15 cellular contexts compared by ENCODE assay signal in the genomic region with DNA sequence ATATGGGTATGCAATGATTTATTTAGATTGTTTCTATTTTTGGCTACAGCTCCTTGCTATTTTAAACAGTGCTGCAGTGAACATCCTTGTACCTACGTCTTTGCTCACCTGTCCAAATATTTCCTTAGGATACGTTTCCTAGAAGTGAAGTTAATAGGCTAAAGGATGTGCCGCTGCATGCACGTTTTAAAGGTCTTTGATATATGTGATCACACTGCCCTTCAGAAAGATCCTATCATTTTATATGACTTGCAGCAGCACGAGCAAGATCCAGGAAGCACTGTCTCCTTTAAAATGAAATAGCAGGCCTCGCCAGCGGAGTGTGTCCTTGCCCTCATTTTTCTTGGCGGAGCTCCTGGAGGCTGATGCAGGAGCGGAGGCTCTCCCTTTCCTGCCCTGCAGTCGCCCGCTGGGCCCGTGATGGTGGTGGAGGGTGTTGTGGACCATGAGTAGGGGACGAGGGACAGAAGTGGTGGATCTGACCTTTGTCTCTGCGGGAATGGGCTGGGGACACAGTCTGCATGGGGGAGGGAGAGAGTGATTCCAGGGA. TPM values are rescaled to one million over a fixed set of nuclear protein-coding genes. Genes with fewer than 3 reads are reported as not detected.
DNase-seq lines count a peak whose midpoint lies in the region; ATAC-seq, FAIRE-seq and TF ChIP-seq lines count a peak whose summit lies in the region.
"Had no signal": no experiment of that assay in that cellular context is flagged by ENCODE, and none has a peak within 500 bp of the region (broad histone marks: within the 10 kb centered on the region; RNA-seq: fewer than 3 reads in every experiment).

No MANE protein-coding gene starts in this region.

- no peak for DNase-seq in right lobe of liver
- no peak for DNase-seq in HepG2 (ENCODE audit: low spot score)
- no peak for DNase-seq in endothelial cell of umbilical vein (ENCODE audit: low read depth, low spot score)
- peak in 1 of 3 donors; percentile 30 for DNase-seq in mucosa of descending colon
- DNase-seq in activated CD8-positive, alpha-beta memory T cell treated with anti-CD3 and anti-CD28 coated beads, Interleukin-2, amount 50 U/mL, for 4 hours: no peak
- DNase-seq in stimulated activated CD4-positive, alpha-beta T cell treated with anti-CD3 and anti-CD28 coated beads, Interleukin-4, amount 100 ng/mL, for 1 hour: no peak
- no peak for DNase-seq in DMS 273 (lab: John Stamatoyannopoulos, UW; ENCODE audit: unreplicated experiment)
- DNase-seq: activated naive CD4-positive, alpha-beta T cell treated with anti-CD3 and anti-CD28 coated beads, Interleukin-2, amount 50 U/mL, for 16 hours; central memory CD4-positive, alpha-beta T cell; NCI-H187 treated with DMSO at 0.1 percent for 48 hours; NK-92 treated with Interleukin-12 subunit alpha and Interleukin-12 subunit beta, amount 100 ng/mL, for 24 hours; SK-N-SH had no signal

- WGBS in right lobe of liver (ENCODE audit: insufficient coverage, low coverage, low lambda C conversion rate, missing lambda C conversion rate): 46% methylated on average over 13 of the region's 14 CpGs
- 21% methylated on average over 14 of the region's 14 CpGs for WGBS in HepG2 (ENCODE audit: low lambda C conversion rate)

- CTCF ChIA-PET in HepG2 (lab: Yijun Ruan, JAX; ENCODE audit: low intra/inter-chr PET ratio, low total read pairs) (no interaction called here), endothelial cell of umbilical vein (lab: Charles Lee) (interaction anchor here (2.1 kb wide), 1 partner anchor 70 kb away, joined by 5 read pairs; no protein-coding TSS in a partner anchor)

- intact Hi-C loops in right lobe of liver (cut with DNase I) (no loop called here), HepG2 (cut with micrococcal nuclease; ENCODE audit: unreplicated experiment) (no loop called here), endothelial cell of umbilical vein (cut with micrococcal nuclease) (no loop called here), mucosa of descending colon (cut with DNase I, micrococcal nuclease) (no loop called here)

- TF ChIP-seq RAD21 in HepG2 (CRISPR knock-in tag; IDR thresholded peaks at IDR 0.05): no peak

- TF ChIP-seq CTCF in right lobe of liver (IDR thresholded peaks at IDR 0.05) (no peak), HepG2 (CRISPR knock-in tag; IDR thresholded peaks at IDR 0.05) (no peak), endothelial cell of umbilical vein (IDR thresholded peaks at IDR 0.05; ENCODE audit: extremely low read depth in 1 of 2, insufficient read depth in 1 of 2, low read depth in 1 of 2, low read length in 2 of 2) (no peak), mucosa of descending colon (IDR thresholded peaks at IDR 0.05) (no peak)

- no peaks in the 10 kb centered on the region for H3K27me3 ChIP-seq in right lobe of liver
- peaks cover 5 to 50% of the 10 kb centered on the region in 2 experiments; a peak in 4 of 5 replicates for H3K27me3 ChIP-seq in HepG2 (ENCODE audit: control insufficient read depth in 1 of 2, insufficient read depth in 2 of 2, low read length in 2 of 2)
- H3K27me3 ChIP-seq in endothelial cell of umbilical vein (ENCODE audit: control insufficient read depth in 2 of 2, insufficient read depth in 2 of 2, low read length in 2 of 2): no peaks in the 10 kb centered on the region

- POLR2A ChIA-PET in HepG2 (lab: Yijun Ruan, JAX): no interaction called here
- POLR2A ChIA-PET in endothelial cell of umbilical vein (lab: Charles Lee): no interaction called here

- H3K9me3 ChIP-seq in right lobe of liver (no peaks in the 10 kb centered on the region), HepG2 (ENCODE audit: low read length) (no peaks in the 10 kb centered on the region), endothelial cell of umbilical vein (replicated peaks; ENCODE audit: control insufficient read depth, insufficient read depth, low read length) (no peaks in the 10 kb centered on the region), mucosa of descending colon (no peaks in the 10 kb centered on the region)
- H3K9me3 ChIP-seq: SK-N-SH had no signal

- in situ Hi-C loops in HepG2 (cut with HindIII; ENCODE audit: extremely low pct_ligation_motif_present, low pct_unique_long_range_greater_than_20kb): no loop called here

- no peak overlapping the region for H2AFZ ChIP-seq in HepG2 (ENCODE audit: low read length)
- H2AFZ ChIP-seq in endothelial cell of umbilical vein (ENCODE audit: low read depth, low read length): no peak overlapping the region

- FAIRE-seq in HepG2 (lab: Jason Lieb, UNC) (no peak), endothelial cell of umbilical vein (lab: Jason Lieb, UNC) (peak; percentile 28)
- FAIRE-seq: K562 had no signal

- H3K36me3 ChIP-seq in right lobe of liver: no peaks in the 10 kb centered on the region
- H3K36me3 ChIP-seq in HepG2 (replicated peaks in 1 of 2; ENCODE audit: control insufficient read depth in 1 of 2, insufficient read depth in 2 of 2, low read length in 2 of 2): no peaks in the 10 kb centered on the region
- no peaks in the 10 kb centered on the region for H3K36me3 ChIP-seq in endothelial cell of umbilical vein (ENCODE audit: control insufficient read depth in 2 of 2, extremely low read depth in 1 of 2, insufficient read depth in 2 of 2, low read length in 2 of 2)
- no peaks in the 10 kb centered on the region for H3K36me3 ChIP-seq in mucosa of descending colon (ENCODE audit: low read depth)

- TF ChIP-seq POLR2A in right lobe of liver (IDR thresholded peaks at IDR 0.05): no peak
- TF ChIP-seq POLR2A in HepG2 (IDR thresholded peaks at IDR 0.05; ENCODE audit: insufficient read depth in 1 of 2, low read depth in 2 of 2, low read length in 2 of 2): no peak
- no peak for TF ChIP-seq POLR2A in endothelial cell of umbilical vein (IDR thresholded peaks at IDR 0.05; ENCODE audit: low read depth, low read length)

- H3K4me2 ChIP-seq in HepG2 (ENCODE audit: low read depth, low read length) (no peak overlapping the region), endothelial cell of umbilical vein (ENCODE audit: insufficient read depth, low read length) (no peak overlapping the region)
- H3K4me2 ChIP-seq: SK-N-SH had no signal

- H3K4me1 ChIP-seq in right lobe of liver (no peaks in the 10 kb centered on the region), HepG2 (ENCODE audit: insufficient read depth, low read length) (peaks cover 2% of the 10 kb centered on the region; the same call in 1 of the 2 replicates), endothelial cell of umbilical vein (ENCODE audit: control insufficient read depth, extremely low read depth, insufficient read depth, low read length) (no peaks in the 10 kb centered on the region), mucosa of descending colon (ENCODE audit: low read depth) (no peaks in the 10 kb centered on the region)

- no TSS peak for BruUV-seq in HepG2 (replicated peaks; lab: Mats Ljungman, UMichigan)
- BruUV-seq in endothelial cell of umbilical vein (replicated peaks; lab: Mats Ljungman, UMichigan): no TSS peak

- no peak for TF ChIP-seq EP300 in HepG2 (IDR thresholded peaks at IDR 0.05; ENCODE audit: low read depth in 2 of 2, low read length in 2 of 2)
- TF ChIP-seq EP300 in HepG2 (CRISPR knock-in tag; IDR thresholded peaks at IDR 0.05; ENCODE audit: borderline replicate concordance): no peak

- dilution Hi-C loops in endothelial cell of umbilical vein (cut with MboI; ENCODE audit: extremely low pct_ligation_motif_present, low sequenced_read_pairs): no loop called here

- H4K20me1 ChIP-seq in HepG2 (ENCODE audit: insufficient read depth, low read length) (no peaks in the 10 kb centered on the region), endothelial cell of umbilical vein (replicated peaks; ENCODE audit: control insufficient read depth, extremely low read depth, insufficient read depth, low read length) (no peaks in the 10 kb centered on the region)

- H3K9me1 ChIP-seq in endothelial cell of umbilical vein (replicated peaks; ENCODE audit: control insufficient read depth, extremely low read depth, insufficient read depth, low read length): no peaks in the 10 kb centered on the region

- H3K4me3 ChIP-seq in right lobe of liver (no peak overlapping the region), HepG2 (replicated peaks in 1 of 3; ENCODE audit: insufficient read depth in 1 of 3, low read depth in 2 of 3, low read length in 3 of 3) (no peak overlapping the region), endothelial cell of umbilical vein (replicated peaks in 1 of 3; ENCODE audit: insufficient read depth in 1 of 3, low read depth in 1 of 3, low read length in 3 of 3) (no peak overlapping the region), mucosa of descending colon (no peak overlapping the region)
- H3K4me3 ChIP-seq: K562 had no signal

- H3K79me2 ChIP-seq in HepG2 (ENCODE audit: insufficient read depth, low read length): no peaks in the 10 kb centered on the region
- no peaks in the 10 kb centered on the region for H3K79me2 ChIP-seq in endothelial cell of umbilical vein (ENCODE audit: control insufficient read depth, insufficient read depth, low read length)

- no peak overlapping the region for H3K27ac ChIP-seq in right lobe of liver
- no peak overlapping the region for H3K27ac ChIP-seq in HepG2 (ENCODE audit: extremely low read length, insufficient read depth, low read length)
- no peak overlapping the region for H3K27ac ChIP-seq in endothelial cell of umbilical vein (ENCODE audit: insufficient read depth, low read depth, low read length)

- ATAC-seq in right lobe of liver (peak in 3 of 4 donors; percentile 6 to 35 (median 17)), HepG2 (no peak), mucosa of descending colon (peak; percentile 58), HG02885 (IDR thresholded peaks at IDR 0.05; ENCODE audit: poor library complexity, unreplicated experiment) (no peak)
- ATAC-seq: K562, WTC11 had no signal

- H3K9ac ChIP-seq in HepG2 (ENCODE audit: insufficient read depth, low read depth, low read length) (no peak overlapping the region), endothelial cell of umbilical vein (replicated peaks; ENCODE audit: extremely low read depth, insufficient read depth, low read length) (no peak overlapping the region)
- H3K9ac ChIP-seq: SK-N-SH had no signal

RNA-seq across cellular contexts. Expression of gene RPS6KA4, which starts 19.4 kb away (rescaled TPM):
- total RNA-seq in right lobe of liver (10 to 100 TPM in 3 of 6 experiments, 1 to 10 TPM in 3; 6.6 to 17.9 (median 10.3) TPM), HepG2 (2016; rRNA removed; fragmentation: Illumina TruSeq; extraction: Trizol) (8.9 and 14.2 TPM in 2 replicates), endothelial cell of umbilical vein (41.8 and 44.1 TPM in 2 replicates), mucosa of descending colon (10 to 100 TPM; 33.6 to 39.8 (median 36.5) TPM)
- 3.2 and 3.4 TPM in 2 replicates for total RNA-seq in HepG2 (2016; cell fraction: cytosol; rRNA removed; fragmentation: Illumina TruSeq; extraction: Trizol; ENCODE audit: low read depth)
- total RNA-seq in HepG2 (2016; cell fraction: insoluble cytoplasmic fraction; rRNA removed; fragmentation: Illumina TruSeq; extraction: Trizol): 7.2 and 13.5 TPM in 2 replicates
- total RNA-seq in HepG2 (2016; cell fraction: membrane; rRNA removed; fragmentation: Illumina TruSeq; extraction: Trizol): 9.3 and 10.1 TPM in 2 replicates
- 9.5 and 11.5 TPM in 2 replicates for total RNA-seq in HepG2 (2016; cell fraction: nucleus; rRNA removed; fragmentation: Illumina TruSeq; extraction: Trizol)
- polyA plus RNA-seq in HepG2 (2011; rRNA removed) (8.9 and 12.2 TPM in 2 replicates), endothelial cell of umbilical vein (26.5 and 29.2 TPM in 2 replicates)
- 7.1 and 9.1 TPM in 2 replicates for polyA plus RNA-seq in HepG2 (2011; cell fraction: cytosol; rRNA removed)
- polyA plus RNA-seq in HepG2 (2011; cell fraction: nucleus; rRNA removed): 37.0 and 38.2 TPM in 2 replicates
- polyA plus RNA-seq in HepG2 (2012): 5.8 and 12.8 TPM in 2 replicates
- polyA plus RNA-seq in HepG2 (2016; cell fraction: cytosol; fragmentation: Illumina TruSeq; extraction: Trizol; ENCODE audit: low read depth): 3.1 and 3.8 TPM in 2 replicates
- 10.0 and 10.2 TPM in 2 replicates for polyA plus RNA-seq in HepG2 (2016; cell fraction: insoluble cytoplasmic fraction; fragmentation: Illumina TruSeq; extraction: Trizol; ENCODE audit: low read depth)
- 6.7 and 8.9 TPM in 2 replicates for polyA plus RNA-seq in HepG2 (2016; cell fraction: membrane; fragmentation: Illumina TruSeq; extraction: Trizol; ENCODE audit: low read depth)
- 19.2 and 21.5 TPM in 2 replicates for polyA plus RNA-seq in HepG2 (2016; cell fraction: nucleus; fragmentation: Illumina TruSeq; extraction: Trizol; ENCODE audit: insufficient read depth, low read depth)
- 25.7 and 70.4 TPM in 2 replicates for polyA minus RNA-seq in HepG2 (2011; rRNA and poly(A)+ RNA removed; ENCODE audit: low replicate concordance)
- polyA minus RNA-seq in HepG2 (2011; cell fraction: cytosol; rRNA and poly(A)+ RNA removed): 8.2 and 8.6 TPM in 2 replicates
- polyA minus RNA-seq in HepG2 (2011; cell fraction: nucleus; rRNA and poly(A)+ RNA removed): 13.4 and 15.9 TPM in 2 replicates
- polyA plus RNA-seq in endothelial cell of umbilical vein (2011; cell fraction: cytosol; rRNA removed): 25.3 and 28.6 TPM in 2 replicates
- 51.5 and 52.7 TPM in 2 replicates for polyA plus RNA-seq in endothelial cell of umbilical vein (2011; cell fraction: nucleus; rRNA removed)
- polyA plus RNA-seq in endothelial cell of umbilical vein (2012): 36.1 and 42.9 TPM in 2 replicates
- polyA minus RNA-seq in endothelial cell of umbilical vein: 27.8 and 28.5 TPM in 2 replicates
- polyA minus RNA-seq in endothelial cell of umbilical vein (2011; cell fraction: cytosol; rRNA and poly(A)+ RNA removed): 44.0 TPM
- polyA minus RNA-seq in endothelial cell of umbilical vein (2011; cell fraction: nucleus; rRNA and poly(A)+ RNA removed): 16.1 and 23.9 TPM in 2 replicates

RNA-seq across cellular contexts. Expression of gene CCDC88B, which starts 38.4 kb away (rescaled TPM):
- total RNA-seq in right lobe of liver (10 to 100 TPM in 1 of 6 experiments, 1 to 10 TPM in 5; 2.4 to 10.6 (median 4.9) TPM), HepG2 (2016; rRNA removed; fragmentation: Illumina TruSeq; extraction: Trizol) (4.8 and 5.2 TPM in 2 replicates), endothelial cell of umbilical vein (1.8 TPM in 2 replicates), mucosa of descending colon (10 to 100 TPM; 13.4 to 32.5 (median 28.8) TPM)
- 0.79 and 2.6 TPM in 2 replicates for total RNA-seq in HepG2 (2016; cell fraction: cytosol; rRNA removed; fragmentation: Illumina TruSeq; extraction: Trizol; ENCODE audit: low read depth)
- 4.5 and 6.0 TPM in 2 replicates for total RNA-seq in HepG2 (2016; cell fraction: insoluble cytoplasmic fraction; rRNA removed; fragmentation: Illumina TruSeq; extraction: Trizol)
- 2.3 and 3.5 TPM in 2 replicates for total RNA-seq in HepG2 (2016; cell fraction: membrane; rRNA removed; fragmentation: Illumina TruSeq; extraction: Trizol)
- 1.6 and 4.1 TPM in 2 replicates for total RNA-seq in HepG2 (2016; cell fraction: nucleus; rRNA removed; fragmentation: Illumina TruSeq; extraction: Trizol)
- polyA plus RNA-seq in HepG2 (2011; rRNA removed) (3.6 and 5.2 TPM in 2 replicates), endothelial cell of umbilical vein (2.7 and 3.7 TPM in 2 replicates)
- polyA plus RNA-seq in HepG2 (2011; cell fraction: cytosol; rRNA removed): 3.3 and 7.3 TPM in 2 replicates
- polyA plus RNA-seq in HepG2 (2011; cell fraction: nucleus; rRNA removed): 5.2 and 5.4 TPM in 2 replicates
- polyA plus RNA-seq in HepG2 (2012): 3.7 and 4.5 TPM in 2 replicates
- 2.2 and 3.7 TPM in 2 replicates for polyA plus RNA-seq in HepG2 (2016; cell fraction: cytosol; fragmentation: Illumina TruSeq; extraction: Trizol; ENCODE audit: low read depth)
- 5.2 and 6.7 TPM in 2 replicates for polyA plus RNA-seq in HepG2 (2016; cell fraction: insoluble cytoplasmic fraction; fragmentation: Illumina TruSeq; extraction: Trizol; ENCODE audit: low read depth)
- 1.4 and 2.3 TPM in 2 replicates for polyA plus RNA-seq in HepG2 (2016; cell fraction: membrane; fragmentation: Illumina TruSeq; extraction: Trizol; ENCODE audit: low read depth)
- polyA plus RNA-seq in HepG2 (2016; cell fraction: nucleus; fragmentation: Illumina TruSeq; extraction: Trizol; ENCODE audit: insufficient read depth, low read depth): 3.9 and 4.5 TPM in 2 replicates
- 2.7 and 7.5 TPM in 2 replicates for polyA minus RNA-seq in HepG2 (2011; rRNA and poly(A)+ RNA removed; ENCODE audit: low replicate concordance)
- polyA minus RNA-seq in HepG2 (2011; cell fraction: cytosol; rRNA and poly(A)+ RNA removed): 1.1 and 1.8 TPM in 2 replicates
- polyA minus RNA-seq in HepG2 (2011; cell fraction: nucleus; rRNA and poly(A)+ RNA removed): 1.5 and 3.2 TPM in 2 replicates
- polyA plus RNA-seq in endothelial cell of umbilical vein (2011; cell fraction: cytosol; rRNA removed): 2.0 and 2.8 TPM in 2 replicates
- 1.1 and 2.2 TPM in 2 replicates for polyA plus RNA-seq in endothelial cell of umbilical vein (2011; cell fraction: nucleus; rRNA removed)
- 2.4 and 4.3 TPM in 2 replicates for polyA plus RNA-seq in endothelial cell of umbilical vein (2012)
- polyA minus RNA-seq in endothelial cell of umbilical vein: 0.23 and 0.73 TPM in 2 replicates
- 5.1 TPM for polyA minus RNA-seq in endothelial cell of umbilical vein (2011; cell fraction: cytosol; rRNA and poly(A)+ RNA removed)
- polyA minus RNA-seq in endothelial cell of umbilical vein (2011; cell fraction: nucleus; rRNA and poly(A)+ RNA removed): 0.29 and 0.77 TPM in 2 replicates

Comparison
In these comparisons a context has a peak if more than half of its experiments do, and no peak if none do; other contexts are left out.
1. ATAC-seq: peak in right lobe of liver (3 of 4) and mucosa of descending colon (single experiment); none in HepG2 (single experiment) and HG02885 (single experiment).